Comparison of ENCODE assay signal across 21 cellular contexts in the genomic region with DNA sequence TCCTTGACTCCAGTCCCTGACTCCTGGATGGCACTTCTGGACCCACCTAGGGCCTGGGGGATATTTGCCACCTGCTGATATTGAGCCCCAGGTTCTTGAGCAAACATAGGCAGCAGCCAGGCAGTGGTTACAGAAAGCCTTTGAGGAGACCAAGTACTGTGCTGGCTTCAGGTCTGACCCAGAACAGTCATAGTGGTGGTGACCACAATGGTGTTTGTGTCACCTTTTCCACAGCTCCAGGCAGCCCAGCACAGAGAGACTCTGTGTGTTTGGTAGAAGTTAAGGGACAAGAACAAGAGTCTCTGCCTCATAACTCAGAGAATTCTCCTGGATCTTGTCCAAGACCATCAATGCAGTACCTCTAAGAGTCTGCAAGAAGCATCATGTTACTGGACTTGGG. TPM values are rescaled to one million over a fixed set of nuclear protein-coding genes. Genes with fewer than 3 reads are reported as not detected.
"Had no signal": no experiment of that assay in that cellular context is flagged by ENCODE, and none has a peak within 500 bp of the region (broad histone marks: within the 10 kb centered on the region; RNA-seq: fewer than 3 reads in every experiment).

No MANE protein-coding gene starts in this region.

- H3K4me3 ChIP-seq: breast epithelium, coronary artery, gastrocnemius medialis, lower lobe of right lung, smooth muscle cell, stomach, vagina had no signal

- H3K36me3 Mint-ChIP-seq: naive thymus-derived CD8-positive, alpha-beta T cell had no signal

- H3K27ac Mint-ChIP-seq: activated T-helper 2 cell treated with anti-CD3 and anti-CD28 coated beads, Interferon-gamma antibody, Interleukin-2, Interleukin-4, amounts not matched to agents 10 μg/mL and 5 μg/mL and 100 μg/mL, durations not matched to agents 14 hours and 24 hours and 36 hours; naive thymus-derived CD8-positive, alpha-beta T cell had no signal

- H3K9me3 ChIP-seq: breast epithelium, gastrocnemius medialis, lower lobe of right lung, neutrophil, stomach, vagina had no signal

- H3K4me1 ChIP-seq: breast epithelium, gastrocnemius medialis, lower lobe of right lung, stomach, vagina had no signal

- H3K27me3 ChIP-seq: vagina had no signal

- DNase-seq: activated naive CD4-positive, alpha-beta T cell treated with Interleukin-2 at 50 U/mL for 16 hours; gastrocnemius medialis; head of caudate nucleus; lower lobe of right lung; naive thymus-derived CD8-positive, alpha-beta T cell; stomach; trophoblast cell had no signal

- H3K9me3 Mint-ChIP-seq: activated T-helper 2 cell treated with anti-CD3 and anti-CD28 coated beads, Interferon-gamma antibody, Interleukin-2, Interleukin-4, amounts not matched to agents 10 μg/mL and 5 μg/mL and 100 μg/mL, durations not matched to agents 14 hours and 24 hours and 36 hours; naive thymus-derived CD8-positive, alpha-beta T cell had no signal

- H3K4me3 Mint-ChIP-seq: naive thymus-derived CD8-positive, alpha-beta T cell had no signal

- H3K36me3 ChIP-seq: breast epithelium, gastrocnemius medialis, lower lobe of right lung, neutrophil, stomach, vagina had no signal

- ATAC-seq: activated CD4-positive, CD25-positive, alpha-beta regulatory T cell treated with anti-CD3 and anti-CD28 coated beads, Interleukin-2, amount 50 U/mL, for 24 hours; esophagus mucosa; gastrocnemius medialis; lower lobe of right lung; naive thymus-derived CD8-positive, alpha-beta T cell; sciatic nerve had no signal

- H3K27ac ChIP-seq: breast epithelium, coronary artery, gastrocnemius medialis, lower lobe of right lung, neutrophil, stomach, vagina had no signal

- H3K4me1 Mint-ChIP-seq: naive thymus-derived CD8-positive, alpha-beta T cell had no signal

RNA-seq across cellular contexts. Expression of a gene that starts 14.6 kb away (rescaled TPM):
- total RNA-seq: activated CD8-positive, alpha-beta memory T cell treated with anti-CD3 and anti-CD28 coated beads for 36 hours; astrocyte; breast epithelium; esophagus mucosa; gastrocnemius medialis; lower lobe of right lung; mesenteric fat pad; naive thymus-derived CD8-positive, alpha-beta T cell; smooth muscle cell; temporal lobe; vagina had no signal

RNA-seq across cellular contexts. Expression of a gene that starts 26.3 kb away (rescaled TPM):
- total RNA-seq: activated CD8-positive, alpha-beta memory T cell treated with anti-CD3 and anti-CD28 coated beads for 36 hours; activated T-helper 2 cell treated with anti-CD3 and anti-CD28 coated beads, Interferon-gamma antibody, Interleukin-2, Interleukin-4, amounts not matched to agents 10 μg/mL and 5 μg/mL and 100 μg/mL, durations not matched to agents 14 hours and 24 hours and 36 hours; astrocyte; breast epithelium; esophagus mucosa; gastrocnemius medialis; lower lobe of right lung; mesenteric fat pad; naive thymus-derived CD8-positive, alpha-beta T cell; sciatic nerve; smooth muscle cell; stomach; T-helper 1 cell treated with Interleukin-12 subunit alpha and Interleukin-12 subunit beta and Interleukin-4 antibody, amounts not matched to agents 30 ng/mL and 1 ng/mL, for 36 hours; temporal lobe; vagina had no signal

RNA-seq across cellular contexts. Expression of a gene that starts 48.1 kb away (rescaled TPM):
- total RNA-seq: activated CD8-positive, alpha-beta memory T cell treated with anti-CD3 and anti-CD28 coated beads for 36 hours; activated T-helper 2 cell treated with anti-CD3 and anti-CD28 coated beads, Interferon-gamma antibody, Interleukin-2, Interleukin-4, amounts not matched to agents 10 μg/mL and 5 μg/mL and 100 μg/mL, durations not matched to agents 14 hours and 24 hours and 36 hours; astrocyte; breast epithelium; esophagus mucosa; gastrocnemius medialis; lower lobe of right lung; mesenteric fat pad; naive thymus-derived CD8-positive, alpha-beta T cell; sciatic nerve; smooth muscle cell; stomach; temporal lobe; vagina had no signal
